26 cellular contexts compared by ENCODE assay signal in the genomic region with DNA sequence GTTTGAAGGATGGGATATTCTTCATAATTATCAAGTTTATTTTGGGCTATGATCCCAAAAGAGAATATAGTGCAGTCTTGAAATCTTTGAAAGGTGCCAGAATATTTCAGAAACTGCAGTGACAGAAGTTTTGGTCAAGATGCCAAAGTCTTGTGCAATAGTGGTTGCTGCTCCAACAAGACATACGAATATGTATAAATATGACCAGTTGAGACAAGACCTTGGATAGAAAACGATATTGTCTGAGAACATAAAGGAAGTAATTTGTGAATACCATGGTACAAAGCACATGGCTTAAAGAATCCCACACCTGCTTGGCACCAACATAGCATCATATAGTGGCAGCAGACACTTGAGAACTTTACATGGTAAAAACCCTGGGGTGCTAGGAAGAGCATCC. TPM values are rescaled to one million over a fixed set of nuclear protein-coding genes. Genes with fewer than 3 reads are reported as not detected.
A peak's percentile ranks its signal among the peaks of the same experiment; 100 is the strongest.
DNase-seq lines count a peak whose midpoint lies in the region; ATAC-seq, FAIRE-seq and TF ChIP-seq lines count a peak whose summit lies in the region.
"Had no signal": no experiment of that assay in that cellular context is flagged by ENCODE, and none has a peak within 500 bp of the region (broad histone marks: within the 10 kb centered on the region; RNA-seq: fewer than 3 reads in every experiment).

No MANE protein-coding gene starts in this region.

- FAIRE-seq in bronchial epithelial cell (lab: Jason Lieb, UNC) = no peak
- FAIRE-seq: A204.1, GM18507, urothelium cell line had no signal

- DNase-seq in Right ventricle myocardium superior = no peak
- DNase-seq in right cardiac atrium = no peak
- peak; percentile 81 for DNase-seq in bronchial epithelial cell (ENCODE audit: low read depth)
- peak; percentile 41 to 72 for DNase-seq in foreskin fibroblast
- DNase-seq in aorta = no peak
- no peak for DNase-seq in stimulated activated naive B cell treated with anti-CD40 and anti-IgM and Interleukin-4, amounts not matched to agents 10 μg/mL and 1 μg/mL and 100 μg/mL, for 72 hours
- DNase-seq in DMS53 treated with DMSO at 0.1 percent for 48 hours (lab: John Stamatoyannopoulos, UW; ENCODE audit: unreplicated experiment) = no peak
- DNase-seq: activated CD4-positive, alpha-beta memory T cell treated with anti-CD3 and anti-CD28 coated beads for 36 hours; activated naive CD4-positive, alpha-beta T cell; amygdala; EL; NCI-H1694 treated with DMSO at 0.1 percent for 48 hours; NCI-H2227 treated with DMSO at 0.1 percent for 48 hours; stimulated activated CD8-positive, alpha-beta memory T cell treated with anti-CD3 and anti-CD28 coated beads, Interleukin-4, amount 100 ng/mL, for 48 hours; substantia nigra; T-helper 2 cell had no signal

- no peaks in the 10 kb centered on the region for H3K36me3 Mint-ChIP-seq in stimulated activated naive B cell treated with anti-CD40 and anti-IgM and Interleukin-4, amounts not matched to agents 10 μg/mL and 1 μg/mL and 100 μg/mL, for 72 hours
- H3K36me3 Mint-ChIP-seq: activated CD4-positive, alpha-beta memory T cell treated with anti-CD3 and anti-CD28 coated beads for 36 hours had no signal

- H3K4me1 Mint-ChIP-seq in stimulated activated naive B cell treated with anti-CD40 and anti-IgM and Interleukin-4, amounts not matched to agents 10 μg/mL and 1 μg/mL and 100 μg/mL, for 72 hours = no peaks in the 10 kb centered on the region
- H3K4me1 Mint-ChIP-seq: central memory CD8-positive, alpha-beta T cell had no signal

- H3K9me3 ChIP-seq in right cardiac atrium (ENCODE audit: control insufficient read depth, low read length) = no peaks in the 10 kb centered on the region
- no peaks in the 10 kb centered on the region for H3K9me3 ChIP-seq in aorta (ENCODE audit: control insufficient read depth, low read length)
- H3K9me3 ChIP-seq: neutrophil had no signal

- H3K4me1 ChIP-seq in right cardiac atrium (ENCODE audit: control insufficient read depth, insufficient read depth, low read length) = no peaks in the 10 kb centered on the region
- peaks cover 0 to 3% of the 10 kb centered on the region in 2 donors for H3K4me1 ChIP-seq in aorta (ENCODE audit: control insufficient read depth in 1 of 2, insufficient read depth in 2 of 2, low read length in 2 of 2)

- no peak overlapping the region for H3K4me3 Mint-ChIP-seq in stimulated activated naive B cell treated with anti-CD40 and anti-IgM and Interleukin-4, amounts not matched to agents 10 μg/mL and 1 μg/mL and 100 μg/mL, for 72 hours
- H3K4me3 Mint-ChIP-seq: activated CD4-positive, alpha-beta memory T cell treated with anti-CD3 and anti-CD28 coated beads for 36 hours; central memory CD8-positive, alpha-beta T cell had no signal

- no peak for TF ChIP-seq CTCF in bronchial epithelial cell (IDR thresholded peaks at IDR 0.05; ENCODE audit: insufficient read depth, low read length, severe bottlenecking)
- no peak for TF ChIP-seq CTCF in foreskin fibroblast (IDR thresholded peaks at IDR 0.05; ENCODE audit: low read depth, low read length)

- no peak overlapping the region for H3K27ac Mint-ChIP-seq in stimulated activated naive B cell treated with anti-CD40 and anti-IgM and Interleukin-4, amounts not matched to agents 10 μg/mL and 1 μg/mL and 100 μg/mL, for 72 hours
- H3K27ac Mint-ChIP-seq: activated CD4-positive, alpha-beta memory T cell treated with anti-CD3 and anti-CD28 coated beads for 36 hours had no signal

- 42% methylated on average over 2 of the region's 2 CpGs for WGBS in right cardiac atrium
- 8 to 16% methylated on average over 2 of the region's 2 CpGs for WGBS in aorta, 2 donors

- no peak overlapping the region for H3K27ac ChIP-seq in right cardiac atrium (ENCODE audit: low read length)
- no peak overlapping the region for H3K27ac ChIP-seq in aorta (ENCODE audit: low read depth in 1 of 2, low read length in 2 of 2)
- H3K27ac ChIP-seq: neutrophil had no signal

- H3K27me3 ChIP-seq in right cardiac atrium (ENCODE audit: control insufficient read depth, insufficient read depth) (no peaks in the 10 kb centered on the region), bronchial epithelial cell (ENCODE audit: control insufficient read depth, insufficient read depth, low read length) (no peaks in the 10 kb centered on the region), aorta (ENCODE audit: control insufficient read depth in 1 of 2, insufficient read depth in 2 of 2, low read length in 1 of 2) (no peaks in the 10 kb centered on the region)
- H3K27me3 ChIP-seq: neutrophil had no signal

- H3K9me3 Mint-ChIP-seq in stimulated activated naive B cell treated with anti-CD40 and anti-IgM and Interleukin-4, amounts not matched to agents 10 μg/mL and 1 μg/mL and 100 μg/mL, for 72 hours = no peaks in the 10 kb centered on the region
- H3K9me3 Mint-ChIP-seq: activated CD4-positive, alpha-beta memory T cell treated with anti-CD3 and anti-CD28 coated beads for 36 hours; central memory CD8-positive, alpha-beta T cell had no signal

- no peaks in the 10 kb centered on the region for H3K36me3 ChIP-seq in bronchial epithelial cell (ENCODE audit: control insufficient read depth, insufficient read depth, low read length)
- no peaks in the 10 kb centered on the region for H3K36me3 ChIP-seq in aorta (ENCODE audit: control insufficient read depth in 1 of 2, insufficient read depth in 2 of 2, low read length in 1 of 2)
- H3K36me3 ChIP-seq: neutrophil had no signal

- intact Hi-C loops in Right ventricle myocardium superior (cut with DNase I) = no loop called here
- intact Hi-C loops in right cardiac atrium (cut with DNase I) = no loop called here
- intact Hi-C loops in aorta (cut with DNase I) = no loop called here

- peaks cover 4 to 8% of the 10 kb centered on the region in 2 donors for H3K27me3 Mint-ChIP-seq in stimulated activated naive B cell treated with anti-CD40 and anti-IgM and Interleukin-4, amounts not matched to agents 10 μg/mL and 1 μg/mL and 100 μg/mL, for 72 hours
- H3K27me3 Mint-ChIP-seq: activated CD4-positive, alpha-beta memory T cell treated with anti-CD3 and anti-CD28 coated beads for 36 hours; central memory CD8-positive, alpha-beta T cell had no signal

- ATAC-seq in Right ventricle myocardium superior (ENCODE audit: poor library complexity) (peak; percentile 71), right cardiac atrium (no peak), aorta (ENCODE audit: low FRiP score) (peak; percentile 49), GM21367 (IDR thresholded peaks at IDR 0.05; ENCODE audit: unreplicated experiment) (no peak)
- no peak for ATAC-seq in stimulated activated naive B cell treated with anti-CD40 and anti-IgM and Interleukin-4, amounts not matched to agents 10 μg/mL and 1 μg/mL and 100 μg/mL, for 72 hours (replicated peaks)

- H3K4me3 ChIP-seq in right cardiac atrium (ENCODE audit: low read length) = no peak overlapping the region
- H3K4me3 ChIP-seq in bronchial epithelial cell (ENCODE audit: low read depth, low read length) = no peak overlapping the region
- H3K4me3 ChIP-seq in foreskin fibroblast (ENCODE audit: low read depth in 1 of 2, low read length in 2 of 2) = no peak overlapping the region
- no peak overlapping the region for H3K4me3 ChIP-seq in aorta (ENCODE audit: low read length in 2 of 2)
- H3K4me3 ChIP-seq: lung had no signal

RNA-seq across cellular contexts. Expression of a gene that starts 48.6 kb away (rescaled TPM):
- not detected for total RNA-seq in Right ventricle myocardium superior
- total RNA-seq in right cardiac atrium = not detected
- polyA plus RNA-seq in right cardiac atrium = not detected
- not detected in 2 replicates for total RNA-seq in bronchial epithelial cell
- total RNA-seq in aorta = not detected
- polyA plus RNA-seq in aorta = not detected
- total RNA-seq: activated CD4-positive, alpha-beta memory T cell treated with anti-CD3 and anti-CD28 coated beads for 36 hours; lung; SK-MEL-5 had no signal
- polyA plus RNA-seq: BJ, esophagus, lung had no signal

Comparison
In these comparisons a context has a peak if more than half of its experiments do, and no peak if none do; other contexts are left out.
1. ATAC-seq: peak in Right ventricle myocardium superior (single experiment) and aorta (single experiment); none in right cardiac atrium (0 of 2), stimulated activated naive B cell treated with anti-CD40 and anti-IgM and Interleukin-4, amounts not matched to agents 10 μg/mL and 1 μg/mL and 100 μg/mL, for 72 hours (0 of 2) and GM21367 (single experiment).
2. DNase-seq: peak in bronchial epithelial cell (single experiment) and foreskin fibroblast (2 of 2); none in Right ventricle myocardium superior (single experiment), right cardiac atrium (0 of 3), aorta (0 of 2), stimulated activated naive B cell treated with anti-CD40 and anti-IgM and Interleukin-4, amounts not matched to agents 10 μg/mL and 1 μg/mL and 100 μg/mL, for 72 hours (single experiment) and DMS53 treated with DMSO at 0.1 percent for 48 hours (single experiment).